ENCODE assay signal across 8 cellular contexts in the genomic region with DNA sequence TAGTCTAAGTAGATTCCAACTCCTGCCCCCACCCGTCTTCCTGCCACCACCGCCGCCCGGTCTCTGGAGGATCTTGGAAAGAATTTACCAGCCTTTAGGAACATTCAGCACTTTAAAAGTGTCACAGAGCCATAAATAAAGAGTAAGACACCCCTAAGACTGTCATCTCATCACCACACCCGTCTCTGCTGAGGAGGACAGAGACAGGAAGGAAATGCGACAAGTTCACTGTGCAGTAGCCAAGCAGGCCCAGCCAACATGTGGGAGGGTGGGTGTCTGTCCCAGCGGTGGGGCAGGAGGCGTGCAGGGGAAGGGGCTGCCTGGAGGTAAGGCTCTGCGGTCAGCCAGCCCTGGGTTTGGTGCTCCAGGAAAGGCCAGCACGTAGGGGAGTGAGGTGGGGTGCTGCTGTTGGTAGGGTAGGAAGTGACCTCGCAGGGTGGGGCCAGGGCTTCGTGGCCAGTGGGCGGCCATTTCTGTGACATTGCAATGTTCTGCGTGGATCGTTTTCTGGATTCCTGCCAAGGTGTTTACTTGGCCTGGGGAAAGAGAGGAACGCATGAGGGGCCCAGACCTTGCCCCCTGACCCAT.
A peak's percentile ranks its signal among the peaks of the same experiment; 100 is the strongest.
DNase-seq lines count a peak whose midpoint lies in the region; ATAC-seq and TF ChIP-seq lines count a peak whose summit lies in the region.

No MANE protein-coding gene starts in this region.

- H3K4me3 ChIP-seq in mucosa of descending colon, result no peak overlapping the region

- peak overlapping the region; percentile 67 for H3K4me3 Mint-ChIP-seq in activated T-helper 2 cell treated with anti-CD3 and anti-CD28 coated beads, Interferon-gamma antibody, Interleukin-2, Interleukin-4, amounts not matched to agents 10 μg/mL and 5 μg/mL and 100 μg/mL, durations not matched to agents 14 hours and 24 hours and 36 hours (ENCODE audit: low read depth)

- peaks cover 76% of the 10 kb centered on the region for H3K4me1 Mint-ChIP-seq in activated T-helper 2 cell treated with anti-CD3 and anti-CD28 coated beads, Interferon-gamma antibody, Interleukin-2, Interleukin-4, amounts not matched to agents 10 μg/mL and 5 μg/mL and 100 μg/mL, durations not matched to agents 14 hours and 24 hours and 36 hours (ENCODE audit: low read depth)

- H3K4me1 ChIP-seq in mucosa of descending colon (ENCODE audit: low read depth), result peaks cover 2% of the 10 kb centered on the region

- H3K27me3 Mint-ChIP-seq in activated T-helper 2 cell treated with anti-CD3 and anti-CD28 coated beads, Interferon-gamma antibody, Interleukin-2, Interleukin-4, amounts not matched to agents 10 μg/mL and 5 μg/mL and 100 μg/mL, durations not matched to agents 14 hours and 24 hours and 36 hours (ENCODE audit: low read depth), result no peaks in the 10 kb centered on the region

- H3K9me3 Mint-ChIP-seq in activated T-helper 2 cell treated with anti-CD3 and anti-CD28 coated beads, Interferon-gamma antibody, Interleukin-2, Interleukin-4, amounts not matched to agents 10 μg/mL and 5 μg/mL and 100 μg/mL, durations not matched to agents 14 hours and 24 hours and 36 hours, result no peaks in the 10 kb centered on the region

- H3K36me3 Mint-ChIP-seq in activated T-helper 2 cell treated with anti-CD3 and anti-CD28 coated beads, Interferon-gamma antibody, Interleukin-2, Interleukin-4, amounts not matched to agents 10 μg/mL and 5 μg/mL and 100 μg/mL, durations not matched to agents 14 hours and 24 hours and 36 hours (ENCODE audit: low read depth), result no peaks in the 10 kb centered on the region

- no peak for TF ChIP-seq CTCF in mucosa of descending colon (IDR thresholded peaks at IDR 0.05)

- DNase-seq in stimulated activated CD4-positive, alpha-beta T cell treated with anti-CD3 and anti-CD28 coated beads, Interleukin-15, amount 100 ng/mL, for 24 hours, result peak; percentile 31
- no peak for DNase-seq in stimulated activated CD4-positive, alpha-beta T cell treated with anti-CD3 and anti-CD28 coated beads, Interleukin-4, amount 100 ng/mL, for 4 hours
- DNase-seq in activated T-helper 2 cell treated with anti-CD3 and anti-CD28 coated beads, Interferon-gamma antibody, Interleukin-2, Interleukin-4, amounts not matched to agents 10 μg/mL and 5 μg/mL and 100 μg/mL, durations not matched to agents 14 hours and 24 hours and 36 hours (ENCODE audit: low spot score), result no peak
- DNase-seq in mucosa of descending colon (no peak), hepatic stellate cell (ENCODE audit: low spot score) (no peak), mesenteric fat pad (ENCODE audit: low spot score) (no peak), HUDEP-2 (lab: John Stamatoyannopoulos, UW; ENCODE audit: unreplicated experiment in 76 of 76) (no peak)

- intact Hi-C loops in activated T-helper 2 cell treated with anti-CD3 and anti-CD28 coated beads, Interferon-gamma antibody, Interleukin-2, Interleukin-4, amounts not matched to agents 10 μg/mL and 5 μg/mL and 100 μg/mL, durations not matched to agents 14 hours and 24 hours and 36 hours (cut with micrococcal nuclease), result loop anchor here (5.0 kb wide), 2 partner anchors 177 to 237 kb away; no protein-coding TSS in a partner anchor
- intact Hi-C loops in mucosa of descending colon (cut with DNase I, micrococcal nuclease), result no loop called here

- peak; percentile 44 for ATAC-seq in mucosa of descending colon
- ATAC-seq in HG02571 (IDR thresholded peaks at IDR 0.05; ENCODE audit: unreplicated experiment), result no peak

- peak overlapping the region; percentile 90 for H3K27ac Mint-ChIP-seq in activated T-helper 2 cell treated with anti-CD3 and anti-CD28 coated beads, Interferon-gamma antibody, Interleukin-2, Interleukin-4, amounts not matched to agents 10 μg/mL and 5 μg/mL and 100 μg/mL, durations not matched to agents 14 hours and 24 hours and 36 hours

- no peaks in the 10 kb centered on the region for H3K36me3 ChIP-seq in mucosa of descending colon (ENCODE audit: low read depth)

- no peaks in the 10 kb centered on the region for H3K9me3 ChIP-seq in mucosa of descending colon
